9 cellular contexts compared by ENCODE assay signal in the genomic region with DNA sequence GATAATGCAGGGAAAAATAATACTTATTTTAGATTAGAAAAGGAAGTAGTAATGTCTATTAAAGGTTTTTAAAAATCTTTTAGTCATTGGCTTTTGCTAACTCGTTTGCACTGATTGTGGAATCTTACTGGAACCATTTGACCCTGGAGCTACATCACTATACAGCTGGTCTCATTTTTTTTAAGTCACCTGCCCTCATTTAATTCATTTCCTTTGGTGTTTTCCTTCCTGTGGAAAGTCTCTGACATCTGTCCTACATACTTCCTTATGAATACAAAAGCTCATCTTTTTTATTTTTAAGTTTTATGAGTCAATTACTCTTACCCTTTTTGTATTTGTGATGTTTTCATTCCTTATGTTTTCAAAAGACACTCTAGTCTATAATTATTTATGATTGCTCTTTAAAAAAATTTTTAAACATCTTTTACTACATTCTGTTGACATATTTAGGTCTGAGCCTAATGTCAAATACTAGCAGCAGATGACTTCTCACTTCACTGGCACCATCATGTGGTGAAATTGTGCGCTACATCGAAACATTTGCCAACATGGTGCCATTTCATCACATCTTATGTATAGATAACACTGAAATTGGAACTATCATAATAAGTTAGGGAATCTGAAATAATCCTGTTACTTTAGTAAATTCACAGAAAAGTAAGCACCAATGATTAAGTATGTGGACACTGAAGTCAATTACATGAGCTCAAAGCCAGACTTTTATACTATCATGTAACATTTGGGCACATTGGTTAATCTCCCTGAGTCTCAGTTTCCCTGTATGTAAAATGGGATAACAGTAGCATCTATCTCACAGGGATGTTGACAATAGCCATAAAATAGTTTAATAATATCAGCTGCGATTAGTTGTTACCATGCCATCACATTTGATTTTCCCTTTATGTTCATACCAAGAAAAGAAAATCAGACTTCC. TPM values are rescaled to one million over a fixed set of nuclear protein-coding genes. Genes with fewer than 3 reads are reported as not detected.
DNase-seq lines count a peak whose midpoint lies in the region; ATAC-seq and TF ChIP-seq lines count a peak whose summit lies in the region.
"Had no signal": no experiment of that assay in that cellular context is flagged by ENCODE, and none has a peak within 500 bp of the region (broad histone marks: within the 10 kb centered on the region; RNA-seq: fewer than 3 reads in every experiment).

No MANE protein-coding gene starts in this region.

- no peaks in the 10 kb centered on the region for H3K4me1 ChIP-seq in uterus
- H3K4me1 ChIP-seq: SJSA1 had no signal

- ATAC-seq in GM18511 (IDR thresholded peaks at IDR 0.05; ENCODE audit: unreplicated experiment) = peak; percentile 60
- ATAC-seq in HG03520 (IDR thresholded peaks at IDR 0.05; ENCODE audit: unreplicated experiment) = peak; percentile 74

- TF ChIP-seq CTCF in fibroblast of the aortic adventitia (IDR thresholded peaks at IDR 0.05; ENCODE audit: insufficient read depth, low read length) (peak; percentile 83), osteocyte (IDR thresholded peaks at IDR 0.05) (peak; percentile 87), uterus (IDR thresholded peaks at IDR 0.05) (peak; percentile 55 to 83 (median 64))

- H3K4me3 Mint-ChIP-seq in osteocyte (ENCODE audit: unreplicated experiment) = no peak overlapping the region

- peaks cover 5% of the 10 kb centered on the region for H3K27me3 Mint-ChIP-seq in osteocyte (ENCODE audit: unreplicated experiment)

- peaks cover 12% of the 10 kb centered on the region for H3K9me3 Mint-ChIP-seq in osteocyte (ENCODE audit: unreplicated experiment)

- no peaks in the 10 kb centered on the region for H3K9me3 ChIP-seq in uterus
- H3K9me3 ChIP-seq: SJSA1 had no signal

- no peaks in the 10 kb centered on the region for H3K27me3 ChIP-seq in uterus

- no peak for TF ChIP-seq POLR2A in uterus (IDR thresholded peaks at IDR 0.05)

- peak overlapping the region in 1 of 2 donors; percentile 14 for H3K27ac ChIP-seq in uterus
- H3K27ac ChIP-seq: SJSA1 had no signal

- H3K36me3 ChIP-seq in uterus = no peaks in the 10 kb centered on the region
- H3K36me3 ChIP-seq: SJSA1 had no signal

- peak; percentile 48 to 62 for DNase-seq in AML-193 (lab: John Stamatoyannopoulos, UW)
- peak; percentile 91 for DNase-seq in OCI-M1 (lab: John Stamatoyannopoulos, UW)
- peak; percentile 7 for DNase-seq in activated T-helper 1 cell treated with Interleukin-2 at 50 U/mL for 16 hours (ENCODE audit: low read depth)
- peak; percentile 87 for DNase-seq in fibroblast of the aortic adventitia (ENCODE audit: low read depth)
- DNase-seq in osteocyte (ENCODE audit: extremely low spot score, unreplicated experiment) = no peak
- peak; percentile 46 to 55 for DNase-seq in uterus

- H3K4me3 ChIP-seq in fibroblast of the aortic adventitia (ENCODE audit: low read depth, low read length) (no peak overlapping the region), uterus (no peak overlapping the region)
- H3K4me3 ChIP-seq: SJSA1 had no signal

- no peak overlapping the region for H3K27ac Mint-ChIP-seq in osteocyte (ENCODE audit: unreplicated experiment)

- no peaks in the 10 kb centered on the region for H3K36me3 Mint-ChIP-seq in osteocyte (ENCODE audit: unreplicated experiment)

- H3K4me1 Mint-ChIP-seq in osteocyte (ENCODE audit: unreplicated experiment) = peaks cover 2% of the 10 kb centered on the region

- intact Hi-C loops in uterus (cut with DNase I; ENCODE audit: low total_unique reads) = no loop called here

RNA-seq across cellular contexts. Expression of gene MMAA, which starts 9.4 kb away (rescaled TPM):
- total RNA-seq in fibroblast of the aortic adventitia (ENCODE audit: low replicate concordance) = 9.2 and 15.9 TPM in 2 replicates
- 9.5 and 9.9 TPM in 2 replicates for total RNA-seq in osteocyte
- 1 to 10 TPM in 2 of 4 donors, under 1 TPM in 2; 0.26 to 7.5 (median 3.5) TPM for total RNA-seq in uterus
